ENCODE assay signal across 24 cellular contexts in genomic region chr3:60603860-60604259, GRCh38.
"Had no signal": no experiment of that assay in that cellular context is flagged by ENCODE, and none has a peak within 500 bp of the region (broad histone marks: within the 10 kb centered on the region; RNA-seq: fewer than 3 reads in every experiment).

No MANE protein-coding gene starts in this region.

- ATAC-seq: activated CD8-positive, alpha-beta T cell treated with anti-CD3 and anti-CD28 coated beads for 36 hours; activated T-cell treated with anti-CD3 and anti-CD28 coated beads, Interleukin-2, amount 50 U/mL, for 72 hours; K562; PC-3 had no signal

- DNase-seq: activated CD4-positive, alpha-beta T cell treated with anti-CD3 and anti-CD28 coated beads, Interleukin-2, amount 10 ng/mL, durations not matched to agents 24 days and 14 days; activated CD4-positive, alpha-beta T cell treated with anti-CD3 and anti-CD28 coated beads, Interleukin-2, amount 50 U/mL, for 4 hours; activated CD8-positive, alpha-beta T cell treated with anti-CD3 and anti-CD28 coated beads for 36 hours; activated gamma-delta T cell; activated naive CD4-positive, alpha-beta T cell treated with Interleukin-2 at 50 U/mL for 16 hours; activated T-cell treated with anti-CD3 and anti-CD28 coated beads, Interleukin-2, amount 50 U/mL, for 1 hour; activated T-cell treated with anti-CD3 and anti-CD28 coated beads, Interleukin-2, amount 50 U/mL, for 72 hours; adrenal gland; IMR-90; NCI-H1105; NCI-H1417 treated with DMSO at 0.1 percent for 48 hours; NCI-H187 treated with DMSO at 0.1 percent for 48 hours; NCI-H2081; NCI-H345; NCI-H524 treated with DMSO at 0.1 percent for 48 hours; NCI-H748 treated with DMSO at 0.1 percent for 48 hours; NK-92 treated with Interleukin-12 subunit alpha and Interleukin-12 subunit beta, amount 100 ng/mL, for 24 hours; PC-3; Peyer's patch; RPMI8226; SW 1271; T-helper 1 cell; T1000 had no signal

- H3K9me3 ChIP-seq: adrenal gland, Peyer's patch had no signal

- H3K36me3 ChIP-seq: adrenal gland, Peyer's patch had no signal

- H3K4me3 ChIP-seq: adrenal gland, K562, Peyer's patch had no signal

- H3K4me1 ChIP-seq: adrenal gland, Peyer's patch had no signal

- H3K27ac ChIP-seq: adrenal gland, Peyer's patch had no signal

- H3K27me3 ChIP-seq: adrenal gland, Peyer's patch had no signal
